In the genomic region with DNA sequence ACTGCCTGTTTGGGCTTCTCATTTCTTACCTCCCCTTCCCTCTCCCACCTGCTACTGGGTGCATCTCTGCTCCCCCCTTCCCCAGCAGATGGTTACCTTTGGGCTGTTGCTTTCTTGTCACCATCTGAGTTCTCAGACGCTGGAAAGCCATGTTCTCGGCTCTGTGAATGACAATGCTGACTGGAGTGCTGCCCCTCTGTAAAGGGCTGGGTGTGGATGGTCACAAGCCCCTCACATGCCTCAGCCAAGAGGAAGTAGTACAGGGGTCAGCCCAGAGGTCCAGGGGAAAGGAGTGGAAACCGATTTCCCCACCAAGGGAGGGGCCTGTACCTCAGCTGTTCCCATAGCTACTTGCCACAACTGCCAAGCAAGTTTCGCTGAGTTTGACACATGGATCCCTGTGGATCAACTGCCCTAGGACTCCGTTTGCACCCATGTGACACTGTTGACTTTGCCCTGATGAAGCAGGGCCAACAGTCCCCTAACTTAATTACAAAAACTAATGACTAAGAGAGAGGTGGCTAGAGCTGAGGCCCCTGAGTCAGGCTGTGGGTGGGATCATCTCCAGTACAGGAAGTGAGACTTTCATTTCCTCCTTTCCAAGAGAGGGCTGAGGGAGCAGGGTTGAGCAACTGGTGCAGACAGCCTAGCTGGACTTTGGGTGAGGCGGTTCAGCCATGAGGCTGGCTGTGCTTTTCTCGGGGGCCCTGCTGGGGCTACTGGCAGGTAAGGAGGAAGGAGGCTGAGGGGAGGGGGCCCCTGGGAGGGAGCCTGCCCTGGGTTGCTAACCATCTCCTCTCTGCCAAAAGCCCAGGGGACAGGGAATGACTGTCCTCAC, we compare ENCODE assay signal across 7 cellular contexts. TPM values are rescaled to one million over a fixed set of nuclear protein-coding genes. Genes with fewer than 3 reads are reported as not detected.
DNase-seq lines count a peak whose midpoint lies in the region; ATAC-seq and TF ChIP-seq lines count a peak whose summit lies in the region.

A gene with protein sequence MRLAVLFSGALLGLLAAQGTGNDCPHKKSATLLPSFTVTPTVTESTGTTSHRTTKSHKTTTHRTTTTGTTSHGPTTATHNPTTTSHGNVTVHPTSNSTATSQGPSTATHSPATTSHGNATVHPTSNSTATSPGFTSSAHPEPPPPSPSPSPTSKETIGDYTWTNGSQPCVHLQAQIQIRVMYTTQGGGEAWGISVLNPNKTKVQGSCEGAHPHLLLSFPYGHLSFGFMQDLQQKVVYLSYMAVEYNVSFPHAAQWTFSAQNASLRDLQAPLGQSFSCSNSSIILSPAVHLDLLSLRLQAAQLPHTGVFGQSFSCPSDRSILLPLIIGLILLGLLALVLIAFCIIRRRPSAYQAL (plus strand): TSS at position 638 of the 838 bp plus-strand sequence. CDS start 40 bp downstream, at position 678.

- no peaks in the 10 kb centered on the region for H3K9me3 ChIP-seq in heart right ventricle

- H3K27me3 Mint-ChIP-seq in activated naive CD8-positive, alpha-beta T cell treated with anti-CD3 and anti-CD28 coated beads, Interleukin-2, amount 10 ng/mL, durations not matched to agents 7 days and 5 days: no peaks in the 10 kb centered on the region

- H3K4me3 ChIP-seq in heart right ventricle (peak within 1 kb of the TSS in 7 of 10 donors; percentile 18 to 66 (median 40)), retinal pigment epithelial cell (ENCODE audit: low read length) (no peak within 1 kb of the TSS)

- peaks cover 9 to 59% (median 47%) of the 10 kb centered on the region in 9 donors for H3K36me3 ChIP-seq in heart right ventricle

- intact Hi-C loops in heart right ventricle (cut with DNase I): loop anchor here in 1 of 10 donors (10.0 kb wide), 1 partner anchor 324 kb away; the partner anchor contains the start of genes CTDNEP1 and ELP5

- ATAC-seq in HG03135 (IDR thresholded peaks at IDR 0.05; ENCODE audit: unreplicated experiment): peak; percentile 38
- peak; percentile 51 for ATAC-seq in activated naive CD8-positive, alpha-beta T cell treated with anti-CD3 and anti-CD28 coated beads, Interleukin-2, amount 10 ng/mL, durations not matched to agents 7 days and 5 days (ENCODE audit: low read depth)
- peak; percentile 12 to 60 (median 16) for ATAC-seq in heart right ventricle

- 28 to 30% methylated on average over 7 of the region's 7 CpGs for WGBS in heart right ventricle, 2 donors

- peak within 1 kb of the TSS; percentile 80 for H3K4me3 Mint-ChIP-seq in activated naive CD8-positive, alpha-beta T cell treated with anti-CD3 and anti-CD28 coated beads, Interleukin-2, amount 10 ng/mL, durations not matched to agents 7 days and 5 days

- DNase-seq in GM13976 (ENCODE audit: low spot score): peak; percentile 82
- peak; percentile 93 for DNase-seq in SK-MEL-5 (ENCODE audit: low read depth, low spot score)
- peak; percentile 61 for DNase-seq in activated naive CD8-positive, alpha-beta T cell treated with anti-CD3 and anti-CD28 coated beads, Interleukin-2, amount 10 ng/mL, durations not matched to agents 7 days and 5 days
- DNase-seq in heart right ventricle: peak; percentile 47 to 64
- peak; percentile 90 for DNase-seq in retinal pigment epithelial cell (ENCODE audit: low read depth)
- no peak for DNase-seq in DMS79 treated with DMSO at 0.1 percent for 48 hours (lab: John Stamatoyannopoulos, UW)

- no peaks in the 10 kb centered on the region for H3K27me3 ChIP-seq in heart right ventricle

- H3K27ac ChIP-seq in heart right ventricle: peak within 1 kb of the TSS; percentile 13 to 94 (median 78)

- peaks cover 18 to 85% (median 52%) of the 10 kb centered on the region in 9 donors for H3K4me1 ChIP-seq in heart right ventricle

- H3K36me3 Mint-ChIP-seq in activated naive CD8-positive, alpha-beta T cell treated with anti-CD3 and anti-CD28 coated beads, Interleukin-2, amount 10 ng/mL, durations not matched to agents 7 days and 5 days: peaks cover 47% of the 10 kb centered on the region

- POLR2A ChIA-PET in activated naive CD8-positive, alpha-beta T cell treated with anti-CD3 and anti-CD28 coated beads, Interleukin-2, amount 10 ng/mL, durations not matched to agents 7 days and 5 days (lab: Charles Lee): interaction anchor here (0.6 to 2.5 kb wide), 14 partner anchors 9 to 144 kb away, joined by 3 to 14 read pairs (median 4); partner anchors contain the start of genes FXR2, SAT2, SENP3 and SOX15

- in situ Hi-C loops in GM13976 (cut with MboI; ENCODE audit: low sequenced_read_pairs, unreplicated experiment) (no loop called here), SK-MEL-5 (cut with HindIII; ENCODE audit: low pct_unique_long_range_greater_than_20kb, low sequenced_read_pairs) (no loop called here)

- H3K9me3 Mint-ChIP-seq in activated naive CD8-positive, alpha-beta T cell treated with anti-CD3 and anti-CD28 coated beads, Interleukin-2, amount 10 ng/mL, durations not matched to agents 7 days and 5 days: no peaks in the 10 kb centered on the region

- no peak for TF ChIP-seq CTCF in GM13976 (IDR thresholded peaks at IDR 0.05; ENCODE audit: borderline replicate concordance, control extremely low read depth, extremely low read depth, insufficient read depth, missing control alignments)
- no peak for TF ChIP-seq CTCF in heart right ventricle (IDR thresholded peaks at IDR 0.05)
- TF ChIP-seq CTCF in retinal pigment epithelial cell (conservative IDR thresholded peaks at IDR 0.05; ENCODE audit: low read depth, low read length): no peak

- peaks cover 68% of the 10 kb centered on the region for H3K4me1 Mint-ChIP-seq in activated naive CD8-positive, alpha-beta T cell treated with anti-CD3 and anti-CD28 coated beads, Interleukin-2, amount 10 ng/mL, durations not matched to agents 7 days and 5 days

- H3K27ac Mint-ChIP-seq in activated naive CD8-positive, alpha-beta T cell treated with anti-CD3 and anti-CD28 coated beads, Interleukin-2, amount 10 ng/mL, durations not matched to agents 7 days and 5 days: peak within 1 kb of the TSS; percentile 96

RNA-seq across cellular contexts. Expression of the gene that starts here (rescaled TPM):
- total RNA-seq in SK-MEL-5 (2014; rRNA removed; shearing (Covaris generic)): 69.3 and 74.5 TPM in 2 replicates
- 69.3 and 74.9 TPM in 2 replicates for polyA plus RNA-seq in SK-MEL-5 (2015; cell fraction: cytosol; rRNA removed)
- 1.3 and 2.4 TPM in 2 replicates for polyA plus RNA-seq in SK-MEL-5 (2015; cell fraction: nucleus; rRNA removed)
- total RNA-seq in activated naive CD8-positive, alpha-beta T cell treated with anti-CD3 and anti-CD28 coated beads, Interleukin-2, amount 10 ng/mL, durations not matched to agents 7 days and 5 days: 10 to 100 TPM; 32.5 to 33.9 TPM
- total RNA-seq in heart right ventricle: 100 to 1,000 TPM in 1 of 10 donors, 10 to 100 TPM in 4, 1 to 10 TPM in 5; 4.7 to 128 (median 13.0) TPM
- 10 to 100 TPM; 15.7 to 40.0 TPM for polyA plus RNA-seq in heart right ventricle
